In the genomic region with DNA sequence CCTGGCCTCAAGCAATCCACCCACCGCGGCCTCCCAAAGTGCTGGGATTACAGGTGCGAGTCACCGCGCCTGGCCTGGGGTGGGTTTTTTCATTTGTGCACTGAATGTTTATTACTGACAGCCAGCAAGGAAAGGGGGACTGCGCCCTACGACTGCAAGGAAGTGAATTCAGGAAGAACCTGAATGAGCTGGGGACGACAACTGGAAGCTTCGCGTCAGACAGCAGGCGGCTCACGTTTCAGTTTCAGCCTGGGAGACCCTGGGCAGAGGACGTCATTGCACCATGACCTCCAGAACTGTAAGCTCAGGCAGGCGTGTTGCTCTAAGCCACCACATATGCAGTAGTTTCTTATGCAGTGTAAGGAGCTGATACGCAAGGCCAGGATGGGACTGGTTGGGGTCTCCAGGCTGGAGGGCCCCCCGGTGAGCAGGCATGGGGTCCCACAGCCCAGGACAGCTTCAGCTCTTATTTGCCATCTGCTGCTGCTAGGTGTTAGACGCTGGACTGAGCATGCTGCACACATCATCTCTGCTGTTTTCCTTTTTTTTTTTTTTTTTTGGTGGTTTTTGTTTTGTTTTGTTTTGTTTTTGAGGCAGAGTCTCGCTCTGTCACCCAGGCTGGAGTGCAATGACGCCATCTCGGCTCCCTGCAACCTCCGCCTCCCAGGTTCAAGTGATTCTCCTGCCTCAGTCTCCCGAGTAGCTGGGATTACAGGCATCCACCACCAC, we compare ENCODE assay signal across 1 cellular context.
TF ChIP-seq lines count a peak whose summit lies in the region.

No MANE protein-coding gene starts in this region.

TF ChIP-seq in HepG2, 621 proteins besides CTCF, POLR2A, EP300 and RAD21 (continued from another document and continues in another):
- TF ChIP-seq, protein P1, sequence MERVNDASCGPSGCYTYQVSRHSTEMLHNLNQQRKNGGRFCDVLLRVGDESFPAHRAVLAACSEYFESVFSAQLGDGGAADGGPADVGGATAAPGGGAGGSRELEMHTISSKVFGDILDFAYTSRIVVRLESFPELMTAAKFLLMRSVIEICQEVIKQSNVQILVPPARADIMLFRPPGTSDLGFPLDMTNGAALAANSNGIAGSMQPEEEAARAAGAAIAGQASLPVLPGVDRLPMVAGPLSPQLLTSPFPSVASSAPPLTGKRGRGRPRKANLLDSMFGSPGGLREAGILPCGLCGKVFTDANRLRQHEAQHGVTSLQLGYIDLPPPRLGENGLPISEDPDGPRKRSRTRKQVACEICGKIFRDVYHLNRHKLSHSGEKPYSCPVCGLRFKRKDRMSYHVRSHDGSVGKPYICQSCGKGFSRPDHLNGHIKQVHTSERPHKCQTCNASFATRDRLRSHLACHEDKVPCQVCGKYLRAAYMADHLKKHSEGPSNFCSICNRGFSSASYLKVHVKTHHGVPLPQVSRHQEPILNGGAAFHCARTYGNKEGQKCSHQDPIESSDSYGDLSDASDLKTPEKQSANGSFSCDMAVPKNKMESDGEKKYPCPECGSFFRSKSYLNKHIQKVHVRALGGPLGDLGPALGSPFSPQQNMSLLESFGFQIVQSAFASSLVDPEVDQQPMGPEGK (CRISPR knock-in tag; IDR thresholded peaks at IDR 0.05), result no peak
- TF ChIP-seq SIN3B (IDR thresholded peaks at IDR 0.05; ENCODE audit: low read length), result no peak
- no peak for TF ChIP-seq HCFC1 (IDR thresholded peaks at IDR 0.05; ENCODE audit: low read depth, low read length)
- TF ChIP-seq, protein P2, sequence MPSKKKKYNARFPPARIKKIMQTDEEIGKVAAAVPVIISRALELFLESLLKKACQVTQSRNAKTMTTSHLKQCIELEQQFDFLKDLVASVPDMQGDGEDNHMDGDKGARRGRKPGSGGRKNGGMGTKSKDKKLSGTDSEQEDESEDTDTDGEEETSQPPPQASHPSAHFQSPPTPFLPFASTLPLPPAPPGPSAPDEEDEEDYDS (CRISPR knock-in tag; IDR thresholded peaks at IDR 0.05), result no peak
- TF ChIP-seq PPARG (CRISPR knock-in tag; conservative IDR thresholded peaks at IDR 0.05), result no peak
- no peak for TF ChIP-seq ZSCAN25 (CRISPR knock-in tag; IDR thresholded peaks at IDR 0.05)
- TF ChIP-seq RXRB (CRISPR knock-in tag; IDR thresholded peaks at IDR 0.05; ENCODE audit: borderline replicate concordance), result peak; percentile 47
- TF ChIP-seq ARNT2 (CRISPR knock-in tag; IDR thresholded peaks at IDR 0.05; ENCODE audit: low read depth), result no peak
- TF ChIP-seq, protein P3, sequence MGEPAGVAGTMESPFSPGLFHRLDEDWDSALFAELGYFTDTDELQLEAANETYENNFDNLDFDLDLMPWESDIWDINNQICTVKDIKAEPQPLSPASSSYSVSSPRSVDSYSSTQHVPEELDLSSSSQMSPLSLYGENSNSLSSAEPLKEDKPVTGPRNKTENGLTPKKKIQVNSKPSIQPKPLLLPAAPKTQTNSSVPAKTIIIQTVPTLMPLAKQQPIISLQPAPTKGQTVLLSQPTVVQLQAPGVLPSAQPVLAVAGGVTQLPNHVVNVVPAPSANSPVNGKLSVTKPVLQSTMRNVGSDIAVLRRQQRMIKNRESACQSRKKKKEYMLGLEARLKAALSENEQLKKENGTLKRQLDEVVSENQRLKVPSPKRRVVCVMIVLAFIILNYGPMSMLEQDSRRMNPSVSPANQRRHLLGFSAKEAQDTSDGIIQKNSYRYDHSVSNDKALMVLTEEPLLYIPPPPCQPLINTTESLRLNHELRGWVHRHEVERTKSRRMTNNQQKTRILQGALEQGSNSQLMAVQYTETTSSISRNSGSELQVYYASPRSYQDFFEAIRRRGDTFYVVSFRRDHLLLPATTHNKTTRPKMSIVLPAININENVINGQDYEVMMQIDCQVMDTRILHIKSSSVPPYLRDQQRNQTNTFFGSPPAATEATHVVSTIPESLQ (CRISPR knock-in tag; conservative IDR thresholded peaks at IDR 0.05), result no peak
- peak; percentile 79 for TF ChIP-seq HOXA3 (CRISPR knock-in tag; IDR thresholded peaks at IDR 0.05)
- TF ChIP-seq MED8 (CRISPR knock-in tag; IDR thresholded peaks at IDR 0.05; ENCODE audit: insufficient replicate concordance), result peak; percentile 17
- no peak for TF ChIP-seq ZNF337 (CRISPR knock-in tag; IDR thresholded peaks at IDR 0.05; ENCODE audit: borderline replicate concordance, low read depth)
- TF ChIP-seq, protein P4, sequence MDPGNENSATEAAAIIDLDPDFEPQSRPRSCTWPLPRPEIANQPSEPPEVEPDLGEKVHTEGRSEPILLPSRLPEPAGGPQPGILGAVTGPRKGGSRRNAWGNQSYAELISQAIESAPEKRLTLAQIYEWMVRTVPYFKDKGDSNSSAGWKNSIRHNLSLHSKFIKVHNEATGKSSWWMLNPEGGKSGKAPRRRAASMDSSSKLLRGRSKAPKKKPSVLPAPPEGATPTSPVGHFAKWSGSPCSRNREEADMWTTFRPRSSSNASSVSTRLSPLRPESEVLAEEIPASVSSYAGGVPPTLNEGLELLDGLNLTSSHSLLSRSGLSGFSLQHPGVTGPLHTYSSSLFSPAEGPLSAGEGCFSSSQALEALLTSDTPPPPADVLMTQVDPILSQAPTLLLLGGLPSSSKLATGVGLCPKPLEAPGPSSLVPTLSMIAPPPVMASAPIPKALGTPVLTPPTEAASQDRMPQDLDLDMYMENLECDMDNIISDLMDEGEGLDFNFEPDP (CRISPR knock-in tag; conservative IDR thresholded peaks at IDR 0.05), result no peak
- TF ChIP-seq, protein P5, sequence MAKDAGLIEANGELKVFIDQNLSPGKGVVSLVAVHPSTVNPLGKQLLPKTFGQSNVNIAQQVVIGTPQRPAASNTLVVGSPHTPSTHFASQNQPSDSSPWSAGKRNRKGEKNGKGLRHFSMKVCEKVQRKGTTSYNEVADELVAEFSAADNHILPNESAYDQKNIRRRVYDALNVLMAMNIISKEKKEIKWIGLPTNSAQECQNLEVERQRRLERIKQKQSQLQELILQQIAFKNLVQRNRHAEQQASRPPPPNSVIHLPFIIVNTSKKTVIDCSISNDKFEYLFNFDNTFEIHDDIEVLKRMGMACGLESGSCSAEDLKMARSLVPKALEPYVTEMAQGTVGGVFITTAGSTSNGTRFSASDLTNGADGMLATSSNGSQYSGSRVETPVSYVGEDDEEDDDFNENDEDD (CRISPR knock-in tag; IDR thresholded peaks at IDR 0.05; ENCODE audit: borderline replicate concordance), result 0 out of 2 replicates have a peak, but pooled peaks have one; percentile 16
- TF ChIP-seq ZBTB3 (CRISPR knock-in tag; IDR thresholded peaks at IDR 0.05; ENCODE audit: borderline replicate concordance, low read depth), result no peak
- no peak for TF ChIP-seq ZNF7 (CRISPR knock-in tag; IDR thresholded peaks at IDR 0.05)
- TF ChIP-seq, protein P6, sequence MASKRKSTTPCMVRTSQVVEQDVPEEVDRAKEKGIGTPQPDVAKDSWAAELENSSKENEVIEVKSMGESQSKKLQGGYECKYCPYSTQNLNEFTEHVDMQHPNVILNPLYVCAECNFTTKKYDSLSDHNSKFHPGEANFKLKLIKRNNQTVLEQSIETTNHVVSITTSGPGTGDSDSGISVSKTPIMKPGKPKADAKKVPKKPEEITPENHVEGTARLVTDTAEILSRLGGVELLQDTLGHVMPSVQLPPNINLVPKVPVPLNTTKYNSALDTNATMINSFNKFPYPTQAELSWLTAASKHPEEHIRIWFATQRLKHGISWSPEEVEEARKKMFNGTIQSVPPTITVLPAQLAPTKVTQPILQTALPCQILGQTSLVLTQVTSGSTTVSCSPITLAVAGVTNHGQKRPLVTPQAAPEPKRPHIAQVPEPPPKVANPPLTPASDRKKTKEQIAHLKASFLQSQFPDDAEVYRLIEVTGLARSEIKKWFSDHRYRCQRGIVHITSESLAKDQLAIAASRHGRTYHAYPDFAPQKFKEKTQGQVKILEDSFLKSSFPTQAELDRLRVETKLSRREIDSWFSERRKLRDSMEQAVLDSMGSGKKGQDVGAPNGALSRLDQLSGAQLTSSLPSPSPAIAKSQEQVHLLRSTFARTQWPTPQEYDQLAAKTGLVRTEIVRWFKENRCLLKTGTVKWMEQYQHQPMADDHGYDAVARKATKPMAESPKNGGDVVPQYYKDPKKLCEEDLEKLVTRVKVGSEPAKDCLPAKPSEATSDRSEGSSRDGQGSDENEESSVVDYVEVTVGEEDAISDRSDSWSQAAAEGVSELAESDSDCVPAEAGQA (IDR thresholded peaks at IDR 0.05; ENCODE audit: low read depth), result 0 out of 2 replicates have a peak, but pooled peaks have one; percentile 34
- TF ChIP-seq, protein P6 (CRISPR knock-in tag; IDR thresholded peaks at IDR 0.05; ENCODE audit: borderline replicate concordance), result no peak
- peak; percentile 81 for TF ChIP-seq ZBTB21 (CRISPR knock-in tag; IDR thresholded peaks at IDR 0.05)
- no peak; the same call in 1 of the 2 replicates for TF ChIP-seq GABPB1 (CRISPR knock-in tag; IDR thresholded peaks at IDR 0.05)
- TF ChIP-seq ZNF260 (CRISPR knock-in tag; IDR thresholded peaks at IDR 0.05; ENCODE audit: borderline replicate concordance, low read depth), result no peak
- TF ChIP-seq, protein P7, sequence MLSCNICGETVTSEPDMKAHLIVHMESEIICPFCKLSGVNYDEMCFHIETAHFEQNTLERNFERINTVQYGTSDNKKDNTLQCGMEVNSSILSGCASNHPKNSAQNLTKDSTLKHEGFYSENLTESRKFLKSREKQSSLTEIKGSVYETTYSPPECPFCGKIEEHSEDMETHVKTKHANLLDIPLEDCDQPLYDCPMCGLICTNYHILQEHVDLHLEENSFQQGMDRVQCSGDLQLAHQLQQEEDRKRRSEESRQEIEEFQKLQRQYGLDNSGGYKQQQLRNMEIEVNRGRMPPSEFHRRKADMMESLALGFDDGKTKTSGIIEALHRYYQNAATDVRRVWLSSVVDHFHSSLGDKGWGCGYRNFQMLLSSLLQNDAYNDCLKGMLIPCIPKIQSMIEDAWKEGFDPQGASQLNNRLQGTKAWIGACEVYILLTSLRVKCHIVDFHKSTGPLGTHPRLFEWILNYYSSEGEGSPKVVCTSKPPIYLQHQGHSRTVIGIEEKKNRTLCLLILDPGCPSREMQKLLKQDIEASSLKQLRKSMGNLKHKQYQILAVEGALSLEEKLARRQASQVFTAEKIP (CRISPR knock-in tag; IDR thresholded peaks at IDR 0.05; ENCODE audit: borderline replicate concordance), result no peak
- TF ChIP-seq, protein P8, sequence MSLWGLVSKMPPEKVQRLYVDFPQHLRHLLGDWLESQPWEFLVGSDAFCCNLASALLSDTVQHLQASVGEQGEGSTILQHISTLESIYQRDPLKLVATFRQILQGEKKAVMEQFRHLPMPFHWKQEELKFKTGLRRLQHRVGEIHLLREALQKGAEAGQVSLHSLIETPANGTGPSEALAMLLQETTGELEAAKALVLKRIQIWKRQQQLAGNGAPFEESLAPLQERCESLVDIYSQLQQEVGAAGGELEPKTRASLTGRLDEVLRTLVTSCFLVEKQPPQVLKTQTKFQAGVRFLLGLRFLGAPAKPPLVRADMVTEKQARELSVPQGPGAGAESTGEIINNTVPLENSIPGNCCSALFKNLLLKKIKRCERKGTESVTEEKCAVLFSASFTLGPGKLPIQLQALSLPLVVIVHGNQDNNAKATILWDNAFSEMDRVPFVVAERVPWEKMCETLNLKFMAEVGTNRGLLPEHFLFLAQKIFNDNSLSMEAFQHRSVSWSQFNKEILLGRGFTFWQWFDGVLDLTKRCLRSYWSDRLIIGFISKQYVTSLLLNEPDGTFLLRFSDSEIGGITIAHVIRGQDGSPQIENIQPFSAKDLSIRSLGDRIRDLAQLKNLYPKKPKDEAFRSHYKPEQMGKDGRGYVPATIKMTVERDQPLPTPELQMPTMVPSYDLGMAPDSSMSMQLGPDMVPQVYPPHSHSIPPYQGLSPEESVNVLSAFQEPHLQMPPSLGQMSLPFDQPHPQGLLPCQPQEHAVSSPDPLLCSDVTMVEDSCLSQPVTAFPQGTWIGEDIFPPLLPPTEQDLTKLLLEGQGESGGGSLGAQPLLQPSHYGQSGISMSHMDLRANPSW (CRISPR knock-in tag; IDR thresholded peaks at IDR 0.05; ENCODE audit: borderline replicate concordance), result no peak
- no peak for TF ChIP-seq ZNF841 (CRISPR knock-in tag; IDR thresholded peaks at IDR 0.05; ENCODE audit: borderline replicate concordance)
- TF ChIP-seq, protein P9, sequence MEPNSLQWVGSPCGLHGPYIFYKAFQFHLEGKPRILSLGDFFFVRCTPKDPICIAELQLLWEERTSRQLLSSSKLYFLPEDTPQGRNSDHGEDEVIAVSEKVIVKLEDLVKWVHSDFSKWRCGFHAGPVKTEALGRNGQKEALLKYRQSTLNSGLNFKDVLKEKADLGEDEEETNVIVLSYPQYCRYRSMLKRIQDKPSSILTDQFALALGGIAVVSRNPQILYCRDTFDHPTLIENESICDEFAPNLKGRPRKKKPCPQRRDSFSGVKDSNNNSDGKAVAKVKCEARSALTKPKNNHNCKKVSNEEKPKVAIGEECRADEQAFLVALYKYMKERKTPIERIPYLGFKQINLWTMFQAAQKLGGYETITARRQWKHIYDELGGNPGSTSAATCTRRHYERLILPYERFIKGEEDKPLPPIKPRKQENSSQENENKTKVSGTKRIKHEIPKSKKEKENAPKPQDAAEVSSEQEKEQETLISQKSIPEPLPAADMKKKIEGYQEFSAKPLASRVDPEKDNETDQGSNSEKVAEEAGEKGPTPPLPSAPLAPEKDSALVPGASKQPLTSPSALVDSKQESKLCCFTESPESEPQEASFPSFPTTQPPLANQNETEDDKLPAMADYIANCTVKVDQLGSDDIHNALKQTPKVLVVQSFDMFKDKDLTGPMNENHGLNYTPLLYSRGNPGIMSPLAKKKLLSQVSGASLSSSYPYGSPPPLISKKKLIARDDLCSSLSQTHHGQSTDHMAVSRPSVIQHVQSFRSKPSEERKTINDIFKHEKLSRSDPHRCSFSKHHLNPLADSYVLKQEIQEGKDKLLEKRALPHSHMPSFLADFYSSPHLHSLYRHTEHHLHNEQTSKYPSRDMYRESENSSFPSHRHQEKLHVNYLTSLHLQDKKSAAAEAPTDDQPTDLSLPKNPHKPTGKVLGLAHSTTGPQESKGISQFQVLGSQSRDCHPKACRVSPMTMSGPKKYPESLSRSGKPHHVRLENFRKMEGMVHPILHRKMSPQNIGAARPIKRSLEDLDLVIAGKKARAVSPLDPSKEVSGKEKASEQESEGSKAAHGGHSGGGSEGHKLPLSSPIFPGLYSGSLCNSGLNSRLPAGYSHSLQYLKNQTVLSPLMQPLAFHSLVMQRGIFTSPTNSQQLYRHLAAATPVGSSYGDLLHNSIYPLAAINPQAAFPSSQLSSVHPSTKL (CRISPR knock-in tag; IDR thresholded peaks at IDR 0.05), result 0 out of 2 replicates have a peak, but pooled peaks have one; percentile 16
- TF ChIP-seq ZNF317 (CRISPR knock-in tag; IDR thresholded peaks at IDR 0.05), result no peak
- TF ChIP-seq NCOA1 (CRISPR knock-in tag; IDR thresholded peaks at IDR 0.05), result no peak
- TF ChIP-seq THYN1 (CRISPR knock-in tag; IDR thresholded peaks at IDR 0.05; ENCODE audit: borderline replicate concordance, low read depth), result no peak
